ENCODE assay signal across 8 cellular contexts in the genomic region with DNA sequence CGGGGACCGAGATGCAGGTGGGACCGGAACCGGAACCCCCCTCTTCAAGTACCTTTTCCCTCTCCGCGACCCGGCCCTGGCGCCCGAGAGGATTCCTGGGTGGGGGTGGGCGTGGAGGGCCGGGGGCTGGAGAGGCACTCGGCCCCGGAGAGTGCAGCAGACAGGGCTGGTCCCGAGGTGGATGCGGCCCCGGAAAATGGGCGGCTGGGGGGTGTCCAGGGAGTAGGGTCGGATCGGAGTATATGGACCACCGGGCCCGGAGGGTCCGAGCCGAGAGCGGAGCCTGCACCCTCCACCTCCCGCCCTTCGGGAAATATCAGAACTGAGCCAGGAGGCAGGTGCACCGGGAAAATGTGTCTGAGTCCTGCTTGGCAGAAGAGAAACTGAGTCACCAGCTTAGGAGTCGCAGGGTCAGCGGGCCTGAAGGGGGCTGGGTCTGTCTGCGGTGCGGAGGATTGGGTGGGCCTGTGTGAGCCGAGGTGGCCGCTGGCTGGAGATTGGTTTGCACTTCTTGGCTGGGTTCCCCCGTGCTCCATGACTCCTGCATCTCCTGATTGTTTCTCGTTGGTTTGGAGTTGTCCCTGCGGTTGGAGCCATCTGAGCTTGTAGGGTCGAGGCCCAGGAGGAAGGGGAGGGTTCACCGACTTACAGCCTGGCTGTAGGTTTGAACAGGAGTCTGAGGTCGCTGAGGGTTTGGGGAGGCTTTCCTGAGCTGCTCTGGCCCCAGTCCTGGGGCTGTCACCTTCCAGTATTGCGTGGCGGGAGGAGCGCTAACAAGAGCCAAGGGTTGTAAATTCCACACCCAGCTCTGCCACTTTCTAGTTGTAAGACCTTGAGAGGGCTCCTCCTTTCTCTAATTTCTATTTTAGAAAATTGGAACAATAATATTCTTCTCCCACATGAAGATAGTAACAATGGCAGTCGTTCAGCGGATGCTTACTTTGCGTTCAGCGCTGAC. TPM values are rescaled to one million over a fixed set of nuclear protein-coding genes. Genes with fewer than 3 reads are reported as not detected.
DNase-seq lines count a peak whose midpoint lies in the region; ATAC-seq and TF ChIP-seq lines count a peak whose summit lies in the region.

No MANE protein-coding gene starts in this region.

- TF ChIP-seq CTCF in WERI-Rb-1 (IDR thresholded peaks at IDR 0.05; ENCODE audit: low read depth, low read length) (no peak), fibroblast of pulmonary artery (IDR thresholded peaks at IDR 0.05; ENCODE audit: low read length, missing control alignments) (no peak), osteoblast (IDR thresholded peaks at IDR 0.05; ENCODE audit: extremely low read depth, low read depth, low read length) (no peak)

- peak overlapping the region; percentile 100 for H2AFZ ChIP-seq in osteoblast (ENCODE audit: low read length)

- peaks cover 16% of the 10 kb centered on the region for H3K4me1 ChIP-seq in osteoblast (ENCODE audit: insufficient read depth, low read length)

- peak overlapping the region; percentile 96 for H3K4me2 ChIP-seq in osteoblast (ENCODE audit: insufficient read depth, low read length)

- H3K4me3 ChIP-seq in WERI-Rb-1 (ENCODE audit: low read depth, low read length) (peak overlapping the region; percentile 60), fibroblast of pulmonary artery (replicated peaks; ENCODE audit: low read depth, low read length) (peak overlapping the region; percentile 96), osteoblast (ENCODE audit: insufficient read depth, low read length) (peak overlapping the region; percentile 91)

- H3K9me3 ChIP-seq in WERI-Rb-1 (ENCODE audit: severe bottlenecking): no peaks in the 10 kb centered on the region
- no peaks in the 10 kb centered on the region for H3K9me3 ChIP-seq in osteoblast (ENCODE audit: low read depth, low read length)

- peaks cover 50% of the 10 kb centered on the region for H3K79me2 ChIP-seq in osteoblast (ENCODE audit: insufficient read depth, low read length)

- H3K36me3 ChIP-seq in WERI-Rb-1: peaks cover 28% of the 10 kb centered on the region
- H3K36me3 ChIP-seq in osteoblast (ENCODE audit: insufficient read depth, low read length): peaks cover 18% of the 10 kb centered on the region

- ATAC-seq in GM19395 (IDR thresholded peaks at IDR 0.05; ENCODE audit: unreplicated experiment): no peak

- peak overlapping the region; percentile 97 for H3K27ac ChIP-seq in WERI-Rb-1
- H3K27ac ChIP-seq in osteoblast (ENCODE audit: low read depth, low read length): peak overlapping the region; percentile 90

- DNase-seq in stimulated activated naive CD4-positive, alpha-beta T cell (lab: John Stamatoyannopoulos, UW): peak in 4 of 6 experiments; percentile 9 to 38 (median 18)
- no peak for DNase-seq in stimulated activated naive CD4-positive, alpha-beta T cell treated with Interleukin-2 at 50 U/mL for 16 hours (lab: John Stamatoyannopoulos, UW)
- DNase-seq in WERI-Rb-1 (no peak), fibroblast of pulmonary artery (ENCODE audit: low read depth) (peak; percentile 50), osteoblast (ENCODE audit: insufficient read length, low spot score, missing footprints) (peak; percentile 93), HPDE6-E6E7 (ENCODE audit: extremely low spot score) (no peak), NCI-H1694 (lab: John Stamatoyannopoulos, UW) (no peak)

- peaks cover 20% of the 10 kb centered on the region for H4K20me1 ChIP-seq in osteoblast (ENCODE audit: insufficient read depth, low read length)

- H3K27me3 ChIP-seq in WERI-Rb-1 (ENCODE audit: insufficient read depth, low read depth, severe bottlenecking) (no peaks in the 10 kb centered on the region), osteoblast (ENCODE audit: insufficient read depth, low read length) (no peaks in the 10 kb centered on the region)

RNA-seq across cellular contexts. Expression of a gene that starts 0.6 kb away (rescaled TPM):
- 14.8 and 17.1 TPM in 2 replicates for total RNA-seq in osteoblast

RNA-seq across cellular contexts. Expression of a gene that starts 14.1 kb away (rescaled TPM):
- total RNA-seq in osteoblast: 0.29 and 0.36 TPM in 2 replicates

RNA-seq across cellular contexts. Expression of a gene that starts 18.1 kb away (rescaled TPM):
- 89.9 and 101 TPM in 2 replicates for total RNA-seq in osteoblast

RNA-seq across cellular contexts. Expression of a gene that starts 41.4 kb away (rescaled TPM):
- 54.5 and 62.6 TPM in 2 replicates for total RNA-seq in osteoblast

Comparison
In these comparisons a context has a peak if more than half of its experiments do, and no peak if none do; other contexts are left out.
1. DNase-seq: peak in stimulated activated naive CD4-positive, alpha-beta T cell (4 of 6), fibroblast of pulmonary artery (single experiment) and osteoblast (single experiment); none in stimulated activated naive CD4-positive, alpha-beta T cell treated with Interleukin-2 at 50 U/mL for 16 hours (single experiment), WERI-Rb-1 (single experiment), HPDE6-E6E7 (single experiment) and NCI-H1694 (single experiment).
2. Peak in every context shown above with its lines, with median percentiles within 50 percentile points of each other: H3K4me3 ChIP-seq.